ENCODE assay signal across 24 cellular contexts in genomic region chr2:17536416-17536815, GRCh38. TPM values are rescaled to one million over a fixed set of nuclear protein-coding genes. Genes with fewer than 3 reads are reported as not detected.
"Had no signal": no experiment of that assay in that cellular context is flagged by ENCODE, and none has a peak within 500 bp of the region (broad histone marks: within the 10 kb centered on the region; RNA-seq: fewer than 3 reads in every experiment).

No MANE protein-coding gene starts in this region.

- FAIRE-seq: RCC 7860 had no signal

- H3K36me3 Mint-ChIP-seq: activated naive CD4-positive, alpha-beta T cell treated with anti-CD3 and anti-CD28 coated beads, Interleukin-2, amount 10 ng/mL, durations not matched to agents 7 days and 5 days had no signal

- DNase-seq: activated CD4-positive, alpha-beta T cell treated with anti-CD3 and anti-CD28 coated beads for 4 hours; activated CD8-positive, alpha-beta memory T cell treated with anti-CD3 and anti-CD28 coated beads, Interleukin-2, amount 50 U/mL, for 4 hours; activated CD8-positive, alpha-beta T cell treated with anti-CD3 and anti-CD28 coated beads for 36 hours; activated gamma-delta T cell treated with Interleukin-2 at 50 U/mL for 16 hours; activated naive CD4-positive, alpha-beta T cell treated with anti-CD3 and anti-CD28 coated beads, Interleukin-2, amount 10 ng/mL, durations not matched to agents 7 days and 5 days; activated naive CD8-positive, alpha-beta T cell treated with anti-CD3 and anti-CD28 coated beads for 36 hours; activated T-cell treated with anti-CD3 and anti-CD28 coated beads, Interleukin-2, amount 50 U/mL, for 72 hours; body of pancreas; cerebellar nuclear complex; KG1; MG63; MV-4-11; NCI-H1092 treated with DMSO at 0.1 percent for 48 hours; NCI-H1417 treated with DMSO at 0.1 percent for 48 hours; NCI-H1694; NCI-H2029; NCI-H524; SIG-M5; T-helper 1 cell had no signal

- H3K9me3 ChIP-seq: body of pancreas, MG63 had no signal

- H3K27ac ChIP-seq: body of pancreas, cardiac muscle cell had no signal

- ATAC-seq: activated CD4-positive, CD25-positive, alpha-beta regulatory T cell treated with anti-CD3 and anti-CD28 coated beads, Interleukin-2, amount 50 U/mL, for 24 hours; activated CD8-positive, alpha-beta T cell treated with anti-CD3 and anti-CD28 coated beads for 36 hours; activated T-cell treated with anti-CD3 and anti-CD28 coated beads, Interleukin-2, amount 50 U/mL, for 72 hours; body of pancreas had no signal

- H3K27me3 ChIP-seq: body of pancreas had no signal

- H3K36me3 ChIP-seq: cardiac muscle cell, MG63 had no signal

- H3K4me3 ChIP-seq: body of pancreas, cardiac muscle cell, MG63 had no signal

- H3K9me3 Mint-ChIP-seq: activated naive CD4-positive, alpha-beta T cell treated with anti-CD3 and anti-CD28 coated beads, Interleukin-2, amount 10 ng/mL, durations not matched to agents 7 days and 5 days; activated T-helper 2 cell treated with anti-CD3 and anti-CD28 coated beads, Interferon-gamma antibody, Interleukin-2, Interleukin-4, amounts not matched to agents 10 μg/mL and 5 μg/mL and 100 μg/mL, durations not matched to agents 14 hours and 24 hours and 36 hours had no signal

- H3K27ac Mint-ChIP-seq: activated CD8-positive, alpha-beta T cell treated with anti-CD3 and anti-CD28 coated beads for 36 hours; activated naive CD4-positive, alpha-beta T cell treated with anti-CD3 and anti-CD28 coated beads, Interleukin-2, amount 10 ng/mL, durations not matched to agents 7 days and 5 days; activated naive CD8-positive, alpha-beta T cell treated with anti-CD3 and anti-CD28 coated beads for 36 hours; activated T-cell treated with anti-CD3 and anti-CD28 coated beads, Interleukin-2, amount 50 U/mL, for 72 hours; activated T-helper 2 cell treated with anti-CD3 and anti-CD28 coated beads, Interferon-gamma antibody, Interleukin-2, Interleukin-4, amounts not matched to agents 10 μg/mL and 5 μg/mL and 100 μg/mL, durations not matched to agents 14 hours and 24 hours and 36 hours had no signal

- H3K4me3 Mint-ChIP-seq: activated CD8-positive, alpha-beta T cell treated with anti-CD3 and anti-CD28 coated beads for 36 hours; activated naive CD4-positive, alpha-beta T cell treated with anti-CD3 and anti-CD28 coated beads, Interleukin-2, amount 10 ng/mL, durations not matched to agents 7 days and 5 days; activated naive CD8-positive, alpha-beta T cell treated with anti-CD3 and anti-CD28 coated beads for 36 hours; activated T-cell treated with anti-CD3 and anti-CD28 coated beads, Interleukin-2, amount 50 U/mL, for 72 hours had no signal

RNA-seq across cellular contexts. Expression of gene VSNL1, which starts 4.1 kb away (rescaled TPM):
- total RNA-seq: activated CD8-positive, alpha-beta T cell treated with anti-CD3 and anti-CD28 coated beads for 36 hours; activated naive CD8-positive, alpha-beta T cell treated with anti-CD3 and anti-CD28 coated beads for 36 hours; activated T-cell treated with anti-CD3 and anti-CD28 coated beads, Interleukin-2, amount 50 U/mL, for 72 hours; activated T-helper 2 cell treated with anti-CD3 and anti-CD28 coated beads, Interferon-gamma antibody, Interleukin-2, Interleukin-4, amounts not matched to agents 10 μg/mL and 5 μg/mL and 100 μg/mL, durations not matched to agents 14 hours and 24 hours and 36 hours; T-helper 2 cell treated with Interferon-gamma antibody and Interleukin-4, amounts not matched to agents 100 ng/mL and 5 ng/mL, for 36 hours had no signal

RNA-seq across cellular contexts. Expression of gene RAD51AP2, which starts 18.2 kb away (rescaled TPM):
- total RNA-seq: activated CD8-positive, alpha-beta T cell treated with anti-CD3 and anti-CD28 coated beads for 36 hours; activated naive CD8-positive, alpha-beta T cell treated with anti-CD3 and anti-CD28 coated beads for 36 hours; activated T-cell treated with anti-CD3 and anti-CD28 coated beads, Interleukin-2, amount 50 U/mL, for 72 hours; activated T-helper 2 cell treated with anti-CD3 and anti-CD28 coated beads, Interferon-gamma antibody, Interleukin-2, Interleukin-4, amounts not matched to agents 10 μg/mL and 5 μg/mL and 100 μg/mL, durations not matched to agents 14 hours and 24 hours and 36 hours; T-helper 2 cell treated with Interferon-gamma antibody and Interleukin-4, amounts not matched to agents 100 ng/mL and 5 ng/mL, for 36 hours had no signal
